In the genomic region with DNA sequence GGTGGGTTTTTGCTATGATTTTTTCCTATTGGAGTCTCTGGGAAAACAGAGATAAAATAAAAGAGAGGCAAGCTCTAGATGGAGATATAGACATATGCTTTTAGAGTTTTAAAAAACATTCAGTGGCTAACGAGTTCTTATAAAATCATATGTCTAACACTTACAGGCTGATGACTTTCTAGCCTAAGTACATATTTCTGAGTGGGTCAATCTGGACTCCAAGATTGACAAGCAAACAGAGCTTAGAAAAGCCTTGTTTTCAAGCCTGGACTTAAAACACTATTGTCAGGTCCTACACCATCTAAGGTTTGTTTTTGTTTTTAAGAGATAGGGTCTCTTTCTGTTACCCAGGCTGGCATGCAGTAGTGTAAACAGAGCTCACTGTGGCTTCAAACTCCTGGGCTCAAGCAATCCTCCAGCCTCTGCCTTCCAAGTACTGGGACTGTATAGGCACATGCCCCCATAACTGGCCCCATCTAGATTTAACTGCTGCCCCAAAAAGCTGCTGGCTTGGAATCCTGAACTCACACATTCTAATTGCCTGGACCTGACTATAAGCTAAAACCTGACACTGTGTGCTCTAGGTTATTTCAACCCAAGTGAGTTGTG, we compare ENCODE assay signal across 22 cellular contexts.
"Had no signal": no experiment of that assay in that cellular context is flagged by ENCODE, and none has a peak within 500 bp of the region (broad histone marks: within the 10 kb centered on the region; RNA-seq: fewer than 3 reads in every experiment).

No MANE protein-coding gene starts in this region.

- H3K4me3 Mint-ChIP-seq: activated CD4-positive, alpha-beta T cell treated with anti-CD3 and anti-CD28 coated beads, Interleukin-2, amount 10 ng/mL, durations not matched to agents 24 days and 14 days; activated T-cell treated with anti-CD3 and anti-CD28 coated beads, Interleukin-2, amount 50 U/mL, for 4 hours; dendritic cell treated with granulocyte-macrophage colony-stimulating factor and Interleukin-4, amounts not matched to agents 40 ng/mL and 50 ng/mL, for 4 days; neural crest cell; type B pancreatic cell had no signal

- H3K27ac ChIP-seq: body of pancreas, cardiac muscle cell, sigmoid colon, testis, vagina had no signal

- ATAC-seq: activated T-cell treated with anti-CD3 and anti-CD28 coated beads, Interleukin-2, amount 50 U/mL, for 4 hours; body of pancreas; esophagus mucosa had no signal

- H3K9me3 Mint-ChIP-seq: activated CD4-positive, alpha-beta T cell treated with anti-CD3 and anti-CD28 coated beads, Interleukin-2, amount 10 ng/mL, durations not matched to agents 24 days and 14 days; activated T-cell treated with anti-CD3 and anti-CD28 coated beads, Interleukin-2, amount 50 U/mL, for 4 hours; activated T-helper 2 cell treated with anti-CD3 and anti-CD28 coated beads, Interferon-gamma antibody, Interleukin-2, Interleukin-4, amounts not matched to agents 10 μg/mL and 5 μg/mL and 100 μg/mL, durations not matched to agents 14 hours and 24 hours and 36 hours; dendritic cell treated with granulocyte-macrophage colony-stimulating factor and Interleukin-4, amounts not matched to agents 40 ng/mL and 50 ng/mL, for 4 days; neural crest cell; type B pancreatic cell had no signal

- H3K4me1 Mint-ChIP-seq: activated CD4-positive, alpha-beta T cell treated with anti-CD3 and anti-CD28 coated beads, Interleukin-2, amount 10 ng/mL, durations not matched to agents 24 days and 14 days; neural crest cell had no signal

- H3K4me1 ChIP-seq: body of pancreas, sigmoid colon, testis, vagina had no signal

- H3K4me3 ChIP-seq: body of pancreas, cardiac muscle cell, sigmoid colon, testis, vagina had no signal

- H3K27me3 ChIP-seq: body of pancreas, cardiac muscle cell, sigmoid colon, testis, vagina had no signal

- H3K27ac Mint-ChIP-seq: activated CD4-positive, alpha-beta T cell treated with anti-CD3 and anti-CD28 coated beads, Interleukin-2, amount 10 ng/mL, durations not matched to agents 24 days and 14 days; activated T-helper 2 cell treated with anti-CD3 and anti-CD28 coated beads, Interferon-gamma antibody, Interleukin-2, Interleukin-4, amounts not matched to agents 10 μg/mL and 5 μg/mL and 100 μg/mL, durations not matched to agents 14 hours and 24 hours and 36 hours; dendritic cell treated with granulocyte-macrophage colony-stimulating factor and Interleukin-4, amounts not matched to agents 40 ng/mL and 50 ng/mL, for 4 days; type B pancreatic cell had no signal

- H3K27me3 Mint-ChIP-seq: activated CD4-positive, alpha-beta T cell treated with anti-CD3 and anti-CD28 coated beads, Interleukin-2, amount 10 ng/mL, durations not matched to agents 24 days and 14 days; dendritic cell treated with granulocyte-macrophage colony-stimulating factor and Interleukin-4, amounts not matched to agents 40 ng/mL and 50 ng/mL, for 4 days; type B pancreatic cell had no signal

- DNase-seq: activated CD4-positive, alpha-beta T cell treated with anti-CD3 and anti-CD28 coated beads, Interleukin-2, amount 10 ng/mL, durations not matched to agents 24 days and 14 days; activated naive CD4-positive, alpha-beta T cell; activated T-cell treated with anti-CD3 and anti-CD28 coated beads, Interleukin-2, amount 50 U/mL, for 4 hours; anterior cingulate cortex; body of pancreas; effector memory CD4-positive, alpha-beta T cell; foreskin melanocyte; kidney; mammary epithelial cell; posterior cingulate gyrus; sigmoid colon; stimulated activated CD4-positive, alpha-beta T cell treated with anti-CD3 and anti-CD28 coated beads, Interleukin-2, amount 100 ng/mL, for 48 hours; stimulated activated CD8-positive, alpha-beta memory T cell treated with anti-CD3 and anti-CD28 coated beads, Interleukin-4, amount 100 ng/mL, for 48 hours; stimulated activated naive CD4-positive, alpha-beta T cell; testis had no signal

- H3K9me3 ChIP-seq: body of pancreas, sigmoid colon, testis, vagina had no signal
